1 cellular context compared by ENCODE assay signal in genomic region chr6:1251198-1252155, GRCh38.
TF ChIP-seq lines count a peak whose summit lies in the region.

No MANE protein-coding gene starts in this region.

TF ChIP-seq in HEK293, 187 proteins besides CTCF, POLR2A, EP300 and RAD21 (continued from another document):
- no peak for TF ChIP-seq PRDM2 (tag by site-specific recombination; IDR thresholded peaks at IDR 0.05; ENCODE audit: borderline replicate concordance)
- peak; percentile 30; the same call in 1 of the 2 replicates for TF ChIP-seq ZNF600 (tag by site-specific recombination; IDR thresholded peaks at IDR 0.05)
- no peak for TF ChIP-seq ZNF184 (tag by site-specific recombination; IDR thresholded peaks at IDR 0.05)
- TF ChIP-seq ZBTB8A (tag by site-specific recombination; IDR thresholded peaks at IDR 0.05): peak; percentile 27; the same call in 1 of the 2 replicates
- peak; percentile 91 for TF ChIP-seq KLF1 (tag by site-specific recombination; IDR thresholded peaks at IDR 0.05)
- 0 out of 2 replicates have a peak, but pooled peaks have one; percentile 20 for TF ChIP-seq ZBTB44 (tag by site-specific recombination; IDR thresholded peaks at IDR 0.05)
- 0 out of 2 replicates have a peak, but pooled peaks have one; percentile 14 for TF ChIP-seq ZNF335 (tag by site-specific recombination; conservative IDR thresholded peaks at IDR 0.05)
- no peak for TF ChIP-seq SP3 (tag by site-specific recombination; IDR thresholded peaks at IDR 0.05)
- peak; percentile 56; the same call in 1 of the 2 replicates for TF ChIP-seq SP7 (tag by site-specific recombination; IDR thresholded peaks at IDR 0.05)
- TF ChIP-seq INSM2 (tag by site-specific recombination; IDR thresholded peaks at IDR 0.05): no peak
- peak; percentile 46 for TF ChIP-seq OSR2 (tag by site-specific recombination; IDR thresholded peaks at IDR 0.05)
- no peak; the same call in 1 of the 2 replicates for TF ChIP-seq ZBTB20 (tag by site-specific recombination; IDR thresholded peaks at IDR 0.05)
- TF ChIP-seq ATF2 (tag by site-specific recombination; IDR thresholded peaks at IDR 0.05; ENCODE audit: low read depth): peak; percentile 83
- peak; percentile 99 for TF ChIP-seq WT1 (tag by site-specific recombination; IDR thresholded peaks at IDR 0.05)
- TF ChIP-seq PRDM6 (tag by site-specific recombination; IDR thresholded peaks at IDR 0.05): peak; percentile 61
- 0 out of 2 replicates have a peak, but pooled peaks have one; percentile 20 for TF ChIP-seq ZNF423 (tag by site-specific recombination; IDR thresholded peaks at IDR 0.05)
